ENCODE assay signal across 10 cellular contexts in the genomic region with DNA sequence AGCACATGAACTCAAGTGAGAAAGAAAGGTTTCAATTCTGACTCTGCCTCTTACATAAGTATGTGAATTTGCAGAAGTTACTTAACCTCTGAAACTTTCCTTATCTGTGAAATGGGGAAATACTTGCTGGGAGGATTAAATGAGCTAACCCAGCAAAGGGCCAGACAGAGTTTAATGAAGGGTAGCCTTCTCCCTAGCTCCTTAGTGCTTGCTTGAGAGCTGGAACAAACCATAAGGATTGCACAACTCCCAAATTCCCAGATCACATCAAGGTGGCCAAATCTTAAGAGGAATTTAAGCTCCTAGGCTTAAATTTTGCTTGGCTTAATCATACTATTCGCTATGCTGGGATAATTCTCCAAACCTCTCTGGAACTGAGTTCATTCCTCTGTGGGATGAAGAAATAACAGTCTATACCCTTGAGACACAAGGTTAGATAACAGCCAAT. TPM values are rescaled to one million over a fixed set of nuclear protein-coding genes. Genes with fewer than 3 reads are reported as not detected.
DNase-seq lines count a peak whose midpoint lies in the region; ATAC-seq and TF ChIP-seq lines count a peak whose summit lies in the region.
"Had no signal": no experiment of that assay in that cellular context is flagged by ENCODE, and none has a peak within 500 bp of the region (broad histone marks: within the 10 kb centered on the region; RNA-seq: fewer than 3 reads in every experiment).

No MANE protein-coding gene starts in this region.

- no peaks in the 10 kb centered on the region for H3K9me3 Mint-ChIP-seq in naive thymus-derived CD8-positive, alpha-beta T cell

- no peaks in the 10 kb centered on the region for H3K27me3 ChIP-seq in Karpas-422 (ENCODE audit: low read length)
- no peaks in the 10 kb centered on the region for H3K27me3 ChIP-seq in heart left ventricle

- DNase-seq in AG20443 (ENCODE audit: low spot score) (peak; percentile 48), Karpas-422 (peak; percentile 74), heart left ventricle (no peak), NCI-H510A treated with DMSO at 0.1 percent for 48 hours (lab: John Stamatoyannopoulos, UW) (no peak), anterior cingulate cortex (lab: John Stamatoyannopoulos, UW) (no peak)
- DNase-seq in naive thymus-derived CD8-positive, alpha-beta T cell: no peak
- DNase-seq in stimulated activated CD4-positive, alpha-beta T cell treated with anti-CD3 and anti-CD28 coated beads, Interleukin-4, amount 100 ng/mL, for 1 hour: no peak
- DNase-seq: immature natural killer cell had no signal

- no peaks in the 10 kb centered on the region for H3K79me2 ChIP-seq in Karpas-422 (ENCODE audit: low read length)

- no peak for TF ChIP-seq POLR2A in heart left ventricle (IDR thresholded peaks at IDR 0.05)

- H3K9me3 ChIP-seq in Karpas-422 (ENCODE audit: low read length): no peaks in the 10 kb centered on the region
- no peaks in the 10 kb centered on the region for H3K9me3 ChIP-seq in heart left ventricle

- TF ChIP-seq CTCF in heart left ventricle (IDR thresholded peaks at IDR 0.05): no peak

- ATAC-seq in GM21367 (IDR thresholded peaks at IDR 0.05; ENCODE audit: unreplicated experiment) (peak; percentile 70), heart left ventricle (peak in 3 of 4 donors; percentile 52 to 92 (median 91))
- ATAC-seq in naive thymus-derived CD8-positive, alpha-beta T cell: no peak

- no peaks in the 10 kb centered on the region for H3K9me2 ChIP-seq in Karpas-422 (replicated peaks; ENCODE audit: insufficient read depth, low read length)

- H4K20me1 ChIP-seq in Karpas-422 (ENCODE audit: insufficient read depth, low read depth, low read length): no peaks in the 10 kb centered on the region

- intact Hi-C loops in heart left ventricle (cut with DNase I): no loop called here

- H3K4me1 ChIP-seq in Karpas-422 (ENCODE audit: low read length) (peaks cover 29% of the 10 kb centered on the region), heart left ventricle (peaks cover 0 to 71% (median 6%) of the 10 kb centered on the region in 12 donors)

- peak overlapping the region in 1 of 10 donors; percentile 6 for H3K4me3 Mint-ChIP-seq in naive thymus-derived CD8-positive, alpha-beta T cell
- H3K4me3 Mint-ChIP-seq: immature natural killer cell had no signal

- peak overlapping the region; percentile 44 for H3K4me2 ChIP-seq in Karpas-422 (ENCODE audit: low read depth, low read length, poor library complexity, severe bottlenecking)

- no peak overlapping the region for H3K9ac ChIP-seq in Karpas-422 (ENCODE audit: low read length)

- H3K27ac ChIP-seq in Karpas-422 (ENCODE audit: low read length) (no peak overlapping the region), heart left ventricle (peak overlapping the region in 3 of 12 donors; percentile 3 to 82 (median 23))
- H3K27ac ChIP-seq: C4-2B had no signal

- H2AFZ ChIP-seq in Karpas-422 (ENCODE audit: low read length): no peak overlapping the region

- H3K36me3 ChIP-seq in Karpas-422 (ENCODE audit: insufficient read depth, low read length) (no peaks in the 10 kb centered on the region), heart left ventricle (no peaks in the 10 kb centered on the region)

- no peaks in the 10 kb centered on the region for H3K36me3 Mint-ChIP-seq in naive thymus-derived CD8-positive, alpha-beta T cell
- H3K36me3 Mint-ChIP-seq: immature natural killer cell had no signal

- no peaks in the 10 kb centered on the region for H3K27me3 Mint-ChIP-seq in naive thymus-derived CD8-positive, alpha-beta T cell

- POLR2A ChIA-PET in naive thymus-derived CD8-positive, alpha-beta T cell (lab: Charles Lee): no interaction called here

- peaks cover 0 to 50% (median 2%) of the 10 kb centered on the region in 4 donors for H3K4me1 Mint-ChIP-seq in naive thymus-derived CD8-positive, alpha-beta T cell
- H3K4me1 Mint-ChIP-seq: immature natural killer cell had no signal

- WGBS in heart left ventricle, 4 donors: 71 to 91% (median 85%) methylated on average over 1 of the region's 1 CpG

- H3K4me3 ChIP-seq in Karpas-422 (ENCODE audit: low read length) (no peak overlapping the region), heart left ventricle (peak overlapping the region in 1 of 12 donors; percentile 12)

- no peak overlapping the region for H3K27ac Mint-ChIP-seq in naive thymus-derived CD8-positive, alpha-beta T cell
- H3K27ac Mint-ChIP-seq: immature natural killer cell had no signal

RNA-seq across cellular contexts. Expression of a gene that starts 11.8 kb away (rescaled TPM):
- total RNA-seq in Karpas-422 (2014; rRNA removed; shearing (Covaris generic); ENCODE audit: low replicate concordance): 106 and 128 TPM in 2 replicates
- 100 to 1,000 TPM in 1 of 9 donors, 10 to 100 TPM in 8; 22.3 to 119 (median 53.4) TPM for total RNA-seq in heart left ventricle
- 10 to 100 TPM; 62.3 to 92.1 TPM for polyA plus RNA-seq in heart left ventricle
- 100 to 1,000 TPM; 154 to 159 TPM for total RNA-seq in naive thymus-derived CD8-positive, alpha-beta T cell
- 100 to 1,000 TPM; 128 to 186 (median 132) TPM for polyA plus RNA-seq in naive thymus-derived CD8-positive, alpha-beta T cell

Comparison
In these comparisons a context has a peak if more than half of its experiments do, and no peak if none do; other contexts are left out.
1. DNase-seq: peak in AG20443 (single experiment) and Karpas-422 (single experiment); none in heart left ventricle (0 of 5), NCI-H510A treated with DMSO at 0.1 percent for 48 hours (single experiment), naive thymus-derived CD8-positive, alpha-beta T cell (0 of 10), stimulated activated CD4-positive, alpha-beta T cell treated with anti-CD3 and anti-CD28 coated beads, Interleukin-4, amount 100 ng/mL, for 1 hour (single experiment) and anterior cingulate cortex (0 of 58).
2. ATAC-seq: peak in GM21367 (single experiment) and heart left ventricle (3 of 4); none in naive thymus-derived CD8-positive, alpha-beta T cell (0 of 2).